8 cellular contexts compared by ENCODE assay signal in the genomic region with DNA sequence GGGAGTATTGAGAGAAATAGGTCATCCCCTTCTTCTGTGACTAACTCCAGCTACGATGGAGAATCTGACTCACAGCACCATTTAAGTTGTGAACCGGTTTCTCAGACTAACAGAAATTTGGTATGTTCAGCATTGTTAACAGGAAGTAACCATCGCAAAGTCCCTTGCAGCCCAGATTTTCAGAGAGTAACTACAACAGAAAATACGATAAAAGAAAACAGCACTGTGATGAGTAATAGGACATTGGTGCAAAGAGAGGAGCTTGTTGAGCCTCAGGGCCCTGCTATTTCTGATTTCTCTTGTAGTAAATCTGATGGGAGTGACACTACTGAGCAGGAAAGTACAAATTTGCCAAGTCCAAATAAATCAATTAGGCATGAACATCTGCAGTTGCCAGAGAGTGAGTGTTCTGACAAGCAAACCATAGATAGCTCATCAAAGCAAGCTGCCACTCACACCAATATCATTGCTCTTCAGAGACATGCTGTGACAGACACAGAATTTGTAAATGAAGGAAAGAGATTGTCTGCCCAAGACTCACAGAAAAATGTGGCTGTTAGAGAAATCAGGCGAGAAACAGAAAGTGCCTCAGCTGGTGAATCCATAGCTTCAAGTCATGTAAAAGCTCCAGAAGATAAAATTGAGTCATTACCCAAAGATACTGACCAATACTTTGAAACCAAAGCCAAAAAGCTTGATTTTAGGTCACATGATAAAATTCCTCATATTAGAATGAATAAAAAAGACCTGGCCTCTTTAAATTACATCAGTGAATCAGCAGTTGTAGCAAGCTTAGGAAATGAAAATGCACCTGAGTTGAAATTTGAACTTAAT. TPM values are rescaled to one million over a fixed set of nuclear protein-coding genes. Genes with fewer than 3 reads are reported as not detected.
DNase-seq lines count a peak whose midpoint lies in the region; ATAC-seq, FAIRE-seq and TF ChIP-seq lines count a peak whose summit lies in the region.

No MANE protein-coding gene starts in this region.

- H4K20me1 ChIP-seq in hepatocyte (ENCODE audit: insufficient read depth, poor library complexity, severe bottlenecking), result no peaks in the 10 kb centered on the region

- no peaks in the 10 kb centered on the region for H3K27me3 Mint-ChIP-seq in activated naive CD4-positive, alpha-beta T cell treated with anti-CD3 and anti-CD28 coated beads for 36 hours (ENCODE audit: low read depth)

- H3K4me1 Mint-ChIP-seq in activated naive CD4-positive, alpha-beta T cell treated with anti-CD3 and anti-CD28 coated beads for 36 hours (ENCODE audit: low read depth), result peaks cover 16% of the 10 kb centered on the region
- peaks cover 24% of the 10 kb centered on the region for H3K4me1 Mint-ChIP-seq in stimulated activated effector memory CD8-positive, alpha-beta T cell treated with anti-CD3 and anti-CD28 coated beads, Interleukin-12 subunit alpha, Interleukin-12 subunit beta, amount 100 ng/mL, for 72 hours

- H3K9me3 ChIP-seq in hepatocyte (ENCODE audit: low read depth), result no peaks in the 10 kb centered on the region
- H3K9me3 ChIP-seq in Peyer's patch, result no peaks in the 10 kb centered on the region

- FAIRE-seq in GM19239 (lab: Jason Lieb, UNC), result no peak

- no peak for TF ChIP-seq CTCF in hepatocyte (IDR thresholded peaks at IDR 0.05; ENCODE audit: poor library complexity)
- TF ChIP-seq CTCF in GM13976 (IDR thresholded peaks at IDR 0.05; ENCODE audit: borderline replicate concordance, control extremely low read depth, extremely low read depth, insufficient read depth, missing control alignments), result no peak
- TF ChIP-seq CTCF in Peyer's patch (IDR thresholded peaks at IDR 0.05), result no peak

- peak; percentile 98 for DNase-seq in M059J (ENCODE audit: low read depth)
- peak; percentile 58 for DNase-seq in activated naive CD4-positive, alpha-beta T cell treated with anti-CD3 and anti-CD28 coated beads for 36 hours
- peak; percentile 12 for DNase-seq in hepatocyte (ENCODE audit: low spot score)
- no peak for DNase-seq in stimulated activated effector memory CD8-positive, alpha-beta T cell treated with anti-CD3 and anti-CD28 coated beads, Interleukin-12 subunit alpha, Interleukin-12 subunit beta, amount 100 ng/mL, for 72 hours (ENCODE audit: low spot score in 2 of 2)
- DNase-seq in GM13976 (ENCODE audit: low spot score), result no peak
- no peak for DNase-seq in GM19239 (ENCODE audit: insufficient read length, low spot score)
- no peak for DNase-seq in Peyer's patch

- no peak overlapping the region for H2AFZ ChIP-seq in hepatocyte

- peak; percentile 96 for ATAC-seq in stimulated activated effector memory CD8-positive, alpha-beta T cell treated with anti-CD3 and anti-CD28 coated beads, Interleukin-12 subunit alpha, Interleukin-12 subunit beta, amount 100 ng/mL, for 72 hours
- ATAC-seq in HG03521 (IDR thresholded peaks at IDR 0.05; ENCODE audit: unreplicated experiment), result no peak

- H3K4me3 ChIP-seq in hepatocyte, result no peak overlapping the region
- H3K4me3 ChIP-seq in Peyer's patch, result no peak overlapping the region

- H3K9me2 ChIP-seq in hepatocyte (replicated peaks; ENCODE audit: insufficient read depth), result no peaks in the 10 kb centered on the region

- in situ Hi-C loops in GM13976 (cut with MboI; ENCODE audit: low sequenced_read_pairs, unreplicated experiment), result no loop called here

- H3K27ac Mint-ChIP-seq in activated naive CD4-positive, alpha-beta T cell treated with anti-CD3 and anti-CD28 coated beads for 36 hours, result peak overlapping the region; percentile 67
- H3K27ac Mint-ChIP-seq in stimulated activated effector memory CD8-positive, alpha-beta T cell treated with anti-CD3 and anti-CD28 coated beads, Interleukin-12 subunit alpha, Interleukin-12 subunit beta, amount 100 ng/mL, for 72 hours, result peak overlapping the region; percentile 84

- no peak overlapping the region for H3K4me3 Mint-ChIP-seq in activated naive CD4-positive, alpha-beta T cell treated with anti-CD3 and anti-CD28 coated beads for 36 hours
- peak overlapping the region; percentile 25 for H3K4me3 Mint-ChIP-seq in stimulated activated effector memory CD8-positive, alpha-beta T cell treated with anti-CD3 and anti-CD28 coated beads, Interleukin-12 subunit alpha, Interleukin-12 subunit beta, amount 100 ng/mL, for 72 hours

- H3K4me1 ChIP-seq in hepatocyte (ENCODE audit: insufficient read depth), result no peaks in the 10 kb centered on the region
- H3K4me1 ChIP-seq in Peyer's patch, result no peaks in the 10 kb centered on the region

- CTCF ChIA-PET in activated naive CD4-positive, alpha-beta T cell treated with anti-CD3 and anti-CD28 coated beads for 36 hours (lab: Charles Lee), result interaction anchor here (0.6 to 1.0 kb wide), 3 partner anchors 8 to 167 kb away, joined by 3 to 4 read pairs (median 3); no protein-coding TSS in a partner anchor

- no peaks in the 10 kb centered on the region for H3K79me2 ChIP-seq in hepatocyte

- H3K4me2 ChIP-seq in hepatocyte, result no peak overlapping the region

- TF ChIP-seq POLR2A in Peyer's patch (IDR thresholded peaks at IDR 0.05), result no peak

- H3K36me3 Mint-ChIP-seq in activated naive CD4-positive, alpha-beta T cell treated with anti-CD3 and anti-CD28 coated beads for 36 hours (ENCODE audit: low read depth), result no peaks in the 10 kb centered on the region
- H3K36me3 Mint-ChIP-seq in stimulated activated effector memory CD8-positive, alpha-beta T cell treated with anti-CD3 and anti-CD28 coated beads, Interleukin-12 subunit alpha, Interleukin-12 subunit beta, amount 100 ng/mL, for 72 hours, result peaks cover 6% of the 10 kb centered on the region

- H3K27me3 ChIP-seq in hepatocyte, result no peaks in the 10 kb centered on the region
- no peaks in the 10 kb centered on the region for H3K27me3 ChIP-seq in Peyer's patch

- H3K36me3 ChIP-seq in hepatocyte (replicated peaks; ENCODE audit: insufficient read depth, low read depth) (no peaks in the 10 kb centered on the region), Peyer's patch (peaks cover 0 to 9% (median 0%) of the 10 kb centered on the region in 3 donors)

- H3K27ac ChIP-seq in hepatocyte, result no peak overlapping the region
- H3K27ac ChIP-seq in Peyer's patch, result peak overlapping the region in 1 of 4 donors; percentile 5

- H3K9me3 Mint-ChIP-seq in activated naive CD4-positive, alpha-beta T cell treated with anti-CD3 and anti-CD28 coated beads for 36 hours, result no peaks in the 10 kb centered on the region
- H3K9me3 Mint-ChIP-seq in stimulated activated effector memory CD8-positive, alpha-beta T cell treated with anti-CD3 and anti-CD28 coated beads, Interleukin-12 subunit alpha, Interleukin-12 subunit beta, amount 100 ng/mL, for 72 hours, result no peaks in the 10 kb centered on the region

- WGBS in hepatocyte (ENCODE audit: low lambda C conversion rate, missing lambda C conversion rate), result 90% methylated on average over 5 of the region's 5 CpGs

- intact Hi-C loops in activated naive CD4-positive, alpha-beta T cell treated with anti-CD3 and anti-CD28 coated beads for 36 hours (cut with micrococcal nuclease), result loop anchor here (1.0 to 10.0 kb wide), 4 partner anchors 51 to 662 kb away; partner anchors contain the start of gene GPR15

RNA-seq across cellular contexts. Expression of gene CRYBG3, which starts 50.6 kb away (rescaled TPM):
- total RNA-seq in M059J (2014; rRNA removed; shearing (Covaris generic)), result 9.7 and 16.4 TPM in 2 replicates
- 1 to 10 TPM; 1.3 to 1.7 TPM for total RNA-seq in activated naive CD4-positive, alpha-beta T cell treated with anti-CD3 and anti-CD28 coated beads for 36 hours
- 11.5 and 13.2 TPM in 2 replicates for total RNA-seq in hepatocyte
- polyA plus RNA-seq in hepatocyte, result 1.6 and 1.7 TPM in 2 replicates
- 10 to 100 TPM; 11.4 to 47.0 (median 16.9) TPM for total RNA-seq in Peyer's patch

Comparison
In these comparisons a context has a peak if more than half of its experiments do, and no peak if none do; other contexts are left out.
1. DNase-seq: peak in M059J (single experiment), activated naive CD4-positive, alpha-beta T cell treated with anti-CD3 and anti-CD28 coated beads for 36 hours (single experiment) and hepatocyte (single experiment); none in stimulated activated effector memory CD8-positive, alpha-beta T cell treated with anti-CD3 and anti-CD28 coated beads, Interleukin-12 subunit alpha, Interleukin-12 subunit beta, amount 100 ng/mL, for 72 hours (0 of 2), GM13976 (single experiment), GM19239 (single experiment) and Peyer's patch (0 of 3).